ENCODE assay signal across 25 cellular contexts in the genomic region with DNA sequence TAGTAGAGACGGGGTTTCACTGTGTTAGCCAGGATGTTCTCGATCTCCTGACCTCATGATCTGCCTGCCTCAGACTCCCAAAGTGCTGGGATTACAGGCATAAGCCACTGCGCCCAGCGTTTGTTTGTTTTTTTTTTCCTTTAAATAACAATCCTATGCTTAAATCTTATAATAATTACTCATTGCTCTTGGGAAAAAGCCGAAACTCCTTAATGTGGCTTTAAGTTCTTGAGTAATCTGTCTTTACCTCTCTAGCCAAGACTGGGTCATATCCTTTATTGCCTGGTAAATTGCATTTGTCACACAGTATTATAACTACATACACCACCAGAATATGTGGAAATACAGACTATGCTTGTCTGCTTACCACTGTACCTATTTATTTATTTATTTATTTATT.
"Had no signal": no experiment of that assay in that cellular context is flagged by ENCODE, and none has a peak within 500 bp of the region (broad histone marks: within the 10 kb centered on the region; RNA-seq: fewer than 3 reads in every experiment).

No MANE protein-coding gene starts in this region.

- DNase-seq: activated T-cell treated with anti-CD3 and anti-CD28 coated beads, Interleukin-2, amount 50 U/mL, for 1 hour; adrenal gland; effector CD4-positive, alpha-beta T cell; heart left ventricle; left colon; naive thymus-derived CD4-positive, alpha-beta T cell; occipital lobe; posterior cingulate gyrus; right lobe of liver; stimulated activated CD4-positive, alpha-beta T cell treated with anti-CD3 and anti-CD28 coated beads, Interleukin-15, amount 100 ng/mL, for 24 hours; stimulated activated CD8-positive, alpha-beta memory T cell treated with anti-CD3 and anti-CD28 coated beads, Interleukin-4, amount 100 ng/mL, for 48 hours; stimulated activated naive B cell treated with anti-CD40 and anti-IgM and Interleukin-4, amounts not matched to agents 10 μg/mL and 1 μg/mL and 100 μg/mL, for 72 hours; T-helper 1 cell; T-helper 9 cell; testis; trophoblast cell; uterus had no signal

- H3K9me3 Mint-ChIP-seq: activated naive CD4-positive, alpha-beta T cell treated with anti-CD3 and anti-CD28 coated beads, Interleukin-2, amount 50 U/mL, for 72 hours; dendritic cell treated with granulocyte-macrophage colony-stimulating factor and Interleukin-4, amounts not matched to agents 40 ng/mL and 50 ng/mL, for 4 days; neural crest cell; stimulated activated naive B cell treated with anti-CD40 and anti-IgM and Interleukin-4, amounts not matched to agents 10 μg/mL and 1 μg/mL and 100 μg/mL, for 72 hours had no signal

- H3K4me1 Mint-ChIP-seq: WTC11 had no signal

- H3K36me3 ChIP-seq: uterus had no signal

- H3K4me1 ChIP-seq: right lobe of liver, testis, uterus had no signal

- ATAC-seq: activated naive CD4-positive, alpha-beta T cell treated with anti-CD3 and anti-CD28 coated beads, Interleukin-2, amount 50 U/mL, for 72 hours; heart left ventricle; left colon; naive thymus-derived CD4-positive, alpha-beta T cell; right lobe of liver; stimulated activated naive B cell treated with anti-CD40 and anti-IgM and Interleukin-4, amounts not matched to agents 10 μg/mL and 1 μg/mL and 100 μg/mL, for 72 hours; WTC11 had no signal

- H3K4me2 ChIP-seq: smooth muscle cell had no signal

- H3K27me3 ChIP-seq: adrenal gland, cardiac muscle cell, heart left ventricle, right lobe of liver, testis, uterus had no signal

- H3K27ac ChIP-seq: adrenal gland, cardiac muscle cell, heart left ventricle, right lobe of liver, testis, uterus had no signal

- FAIRE-seq: endometrium, keratinocyte had no signal

- H3K27me3 Mint-ChIP-seq: dendritic cell treated with granulocyte-macrophage colony-stimulating factor and Interleukin-4, amounts not matched to agents 40 ng/mL and 50 ng/mL, for 4 days; naive thymus-derived CD4-positive, alpha-beta T cell; stimulated activated naive B cell treated with anti-CD40 and anti-IgM and Interleukin-4, amounts not matched to agents 10 μg/mL and 1 μg/mL and 100 μg/mL, for 72 hours had no signal

- H3K27ac Mint-ChIP-seq: dendritic cell treated with granulocyte-macrophage colony-stimulating factor and Interleukin-4, amounts not matched to agents 40 ng/mL and 50 ng/mL, for 4 days; stimulated activated naive B cell treated with anti-CD40 and anti-IgM and Interleukin-4, amounts not matched to agents 10 μg/mL and 1 μg/mL and 100 μg/mL, for 72 hours; WTC11 had no signal

- H3K4me3 Mint-ChIP-seq: dendritic cell treated with granulocyte-macrophage colony-stimulating factor and Interleukin-4, amounts not matched to agents 40 ng/mL and 50 ng/mL, for 4 days; naive thymus-derived CD4-positive, alpha-beta T cell; neural crest cell; stimulated activated naive B cell treated with anti-CD40 and anti-IgM and Interleukin-4, amounts not matched to agents 10 μg/mL and 1 μg/mL and 100 μg/mL, for 72 hours; WTC11 had no signal

- H3K4me3 ChIP-seq: adrenal gland, cardiac muscle cell, heart left ventricle, right lobe of liver, smooth muscle cell, testis, uterus had no signal

- H3K9me3 ChIP-seq: adrenal gland, heart left ventricle, right lobe of liver, testis, uterus had no signal
